ENCODE assay signal across 8 cellular contexts in the genomic region with DNA sequence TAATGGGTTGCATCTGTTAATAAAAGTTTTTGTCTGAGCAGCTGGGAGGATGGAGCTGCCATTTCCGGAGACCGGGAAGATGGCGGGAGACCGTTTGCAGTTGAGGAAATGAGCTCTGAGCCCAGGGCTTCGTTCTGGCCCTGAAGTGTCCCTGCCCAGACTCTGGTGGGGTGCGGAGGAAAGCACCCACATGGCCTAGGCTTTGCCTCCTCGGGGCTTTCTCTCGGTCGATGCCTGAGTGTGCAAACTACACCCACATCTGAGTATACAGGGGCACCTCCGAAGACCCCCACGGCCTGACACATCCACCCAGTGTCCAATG. TPM values are rescaled to one million over a fixed set of nuclear protein-coding genes. Genes with fewer than 3 reads are reported as not detected.
DNase-seq lines count a peak whose midpoint lies in the region; ATAC-seq and TF ChIP-seq lines count a peak whose summit lies in the region.

No MANE protein-coding gene starts in this region.

- ATAC-seq in GM19463 (IDR thresholded peaks at IDR 0.05; ENCODE audit: unreplicated experiment) = peak; percentile 24
- ATAC-seq in HG03378 (IDR thresholded peaks at IDR 0.05; ENCODE audit: unreplicated experiment) = no peak

- H3K4me3 ChIP-seq in AG09309 (ENCODE audit: control insufficient read depth, low read depth, low read length) = peak overlapping the region; percentile 46
- no peak overlapping the region for H3K4me3 ChIP-seq in NT2/D1 (ENCODE audit: insufficient read length, low read depth)
- peak overlapping the region; percentile 51 to 60 (median 54) for H3K4me3 ChIP-seq in esophagus muscularis mucosa
- peak overlapping the region; percentile 11 to 52 (median 40) for H3K4me3 ChIP-seq in sigmoid colon

- DNase-seq in AG09309 (ENCODE audit: low read depth) (no peak), NT2/D1 (ENCODE audit: low read depth, low spot score) (no peak), esophagus muscularis mucosa (ENCODE audit: extremely low spot score) (peak; percentile 90), sigmoid colon (no peak), kidney glomerular epithelial cell (lab: John Stamatoyannopoulos, UW) (no peak), NCI-H1694 (lab: John Stamatoyannopoulos, UW) (no peak)

- H3K9ac ChIP-seq in NT2/D1 (ENCODE audit: insufficient read length, low read depth) = peak overlapping the region; percentile 79

- 27% methylated on average over 5 of the region's 11 CpGs for WGBS in esophagus muscularis mucosa
- WGBS in sigmoid colon, 2 donors = 39 to 49% methylated on average over 11 of the region's 11 CpGs

- TF ChIP-seq EP300 in esophagus muscularis mucosa (IDR thresholded peaks at IDR 0.05) (no peak), sigmoid colon (IDR thresholded peaks at IDR 0.05) (no peak)

- H3K4me1 ChIP-seq in NT2/D1 (ENCODE audit: insufficient read depth, insufficient read length) (peaks cover 32% of the 10 kb centered on the region), esophagus muscularis mucosa (peaks cover 23 to 52% (median 46%) of the 10 kb centered on the region in 4 donors), sigmoid colon (peaks cover 0 to 36% (median 24%) of the 10 kb centered on the region in 4 donors)

- H3K9me3 ChIP-seq in NT2/D1 (ENCODE audit: insufficient read depth, low read length) (no peaks in the 10 kb centered on the region), esophagus muscularis mucosa (no peaks in the 10 kb centered on the region), sigmoid colon (no peaks in the 10 kb centered on the region)

- H3K27ac ChIP-seq in esophagus muscularis mucosa (replicated peaks in 1 of 4) (peak overlapping the region; percentile 85 to 97 (median 92)), sigmoid colon (peak overlapping the region; percentile 89 to 97 (median 93))

- no peaks in the 10 kb centered on the region for H3K36me3 ChIP-seq in NT2/D1 (ENCODE audit: insufficient read depth, insufficient read length, low read length)
- H3K36me3 ChIP-seq in esophagus muscularis mucosa = no peaks in the 10 kb centered on the region
- no peaks in the 10 kb centered on the region for H3K36me3 ChIP-seq in sigmoid colon

- TF ChIP-seq CTCF in AG09309 (IDR thresholded peaks at IDR 0.05; ENCODE audit: control insufficient read depth, insufficient read depth, low read depth, low read length, missing control alignments) (no peak), esophagus muscularis mucosa (IDR thresholded peaks at IDR 0.05) (no peak), sigmoid colon (IDR thresholded peaks at IDR 0.05) (no peak)

- peaks cover 29% of the 10 kb centered on the region for H3K27me3 ChIP-seq in NT2/D1 (ENCODE audit: insufficient read depth, insufficient read length)
- no peaks in the 10 kb centered on the region for H3K27me3 ChIP-seq in esophagus muscularis mucosa
- no peaks in the 10 kb centered on the region for H3K27me3 ChIP-seq in sigmoid colon

- intact Hi-C loops in esophagus muscularis mucosa (cut with DNase I) (loop anchor here (5.0 kb wide), 1 partner anchor 264 kb away; no protein-coding TSS in a partner anchor), sigmoid colon (cut with DNase I) (no loop called here)

- TF ChIP-seq POLR2A in esophagus muscularis mucosa (IDR thresholded peaks at IDR 0.05; ENCODE audit: low read depth) = no peak
- TF ChIP-seq POLR2A in sigmoid colon (IDR thresholded peaks at IDR 0.05) = no peak

RNA-seq across cellular contexts. Expression of a gene that starts 15.6 kb away (rescaled TPM):
- total RNA-seq in esophagus muscularis mucosa (not detected), sigmoid colon (not detected)
- under 1 TPM in 1 of 3 donors, not detected in 2; 0.16 TPM for polyA plus RNA-seq in sigmoid colon

RNA-seq across cellular contexts. Expression of a gene that starts 44.6 kb away (rescaled TPM):
- 1 to 10 TPM in 1 of 4 donors, under 1 TPM in 3; 0.42 to 1.1 (median 0.78) TPM for total RNA-seq in esophagus muscularis mucosa
- 1 to 10 TPM in 3 of 4 donors, under 1 TPM in 1; 0.99 to 3.6 (median 1.3) TPM for total RNA-seq in sigmoid colon
- 1 to 10 TPM; 1.8 to 9.0 (median 3.2) TPM for polyA plus RNA-seq in sigmoid colon

RNA-seq across cellular contexts. Expression of a gene that starts 44.6 kb away (rescaled TPM):
- 10 to 100 TPM; 22.9 to 42.8 (median 33.6) TPM for total RNA-seq in esophagus muscularis mucosa
- 10 to 100 TPM; 15.0 to 33.5 (median 21.4) TPM for total RNA-seq in sigmoid colon
- polyA plus RNA-seq in sigmoid colon = 10 to 100 TPM; 38.4 to 88.2 (median 65.7) TPM
